In genomic region chr10:112650588-112651030, GRCh38 we compare ENCODE assay signal across 28 cellular contexts.
DNase-seq lines count a peak whose midpoint lies in the region; ATAC-seq and TF ChIP-seq lines count a peak whose summit lies in the region.
"Had no signal": no experiment of that assay in that cellular context is flagged by ENCODE, and none has a peak within 500 bp of the region (broad histone marks: within the 10 kb centered on the region; RNA-seq: fewer than 3 reads in every experiment).

No MANE protein-coding gene starts in this region.

- 64% methylated on average over 7 of the region's 7 CpGs for WGBS in mammary epithelial cell (ENCODE audit: low coverage, missing lambda C conversion rate)

- dilution Hi-C loops in mammary epithelial cell (cut with HindIII; ENCODE audit: low sequenced_read_pairs), result no loop called here

- no peaks in the 10 kb centered on the region for H3K36me3 ChIP-seq in mammary epithelial cell (ENCODE audit: insufficient read depth, low read length)
- H3K36me3 ChIP-seq in naive thymus-derived CD4-positive, alpha-beta T cell (ENCODE audit: control insufficient read depth in 2 of 3, insufficient read depth in 3 of 3, low read length in 3 of 3), result no peaks in the 10 kb centered on the region
- H3K36me3 ChIP-seq: ovary, tibial nerve had no signal

- H3K4me1 ChIP-seq in mammary epithelial cell (ENCODE audit: insufficient read depth, low read length), result peaks cover 11% of the 10 kb centered on the region
- H3K4me1 ChIP-seq in naive thymus-derived CD4-positive, alpha-beta T cell (ENCODE audit: control insufficient read depth in 2 of 2, insufficient read depth in 2 of 2, low read length in 2 of 2), result no peaks in the 10 kb centered on the region
- H3K4me1 ChIP-seq: tibial nerve had no signal

- no peaks in the 10 kb centered on the region for H3K27me3 Mint-ChIP-seq in naive thymus-derived CD4-positive, alpha-beta T cell
- H3K27me3 Mint-ChIP-seq: activated CD4-positive, alpha-beta T cell treated with anti-CD3 and anti-CD28 coated beads for 36 hours; B cell; stimulated activated naive CD8-positive, alpha-beta T cell treated with anti-CD3 and anti-CD28 coated beads, Interleukin-15, amount 100 ng/mL, for 72 hours had no signal

- no peaks in the 10 kb centered on the region for H3K9me3 Mint-ChIP-seq in naive thymus-derived CD4-positive, alpha-beta T cell
- H3K9me3 Mint-ChIP-seq: activated T-helper 1 cell treated with anti-CD3 and anti-CD28 coated beads, Interleukin-12 subunit alpha, Interleukin-12 subunit beta, Interleukin-2, Interleukin-4 antibody, amounts not matched to agents 30 ng/mL and 10 ng/mL and 1 ng/mL, durations not matched to agents 14 hours and 24 hours and 36 hours; natural killer cell; stimulated activated naive CD8-positive, alpha-beta T cell treated with anti-CD3 and anti-CD28 coated beads, Interleukin-15, amount 100 ng/mL, for 72 hours had no signal

- peak; percentile 20 for DNase-seq in COLO829 (ENCODE audit: low spot score)
- peak; percentile 21 for DNase-seq in LHCN-M2 (ENCODE audit: low read depth)
- peak; percentile 43 for DNase-seq in mammary epithelial cell
- peak; percentile 30 for DNase-seq in fibroblast of villous mesenchyme (ENCODE audit: low read depth)
- no peak for DNase-seq in ecto neural progenitor cell (ENCODE audit: low spot score)
- DNase-seq in naive thymus-derived CD4-positive, alpha-beta T cell, result no peak
- DNase-seq in NCI-H2029 (lab: John Stamatoyannopoulos, UW), result no peak
- DNase-seq in SIG-M5 (lab: John Stamatoyannopoulos, UW), result no peak
- DNase-seq: activated CD4-positive, alpha-beta T cell treated with anti-CD3 and anti-CD28 coated beads for 36 hours; activated naive CD4-positive, alpha-beta T cell treated with anti-CD3 and anti-CD28 coated beads, Interleukin-2, amount 50 U/mL, for 16 hours; anterior cingulate cortex; cerebellar nuclear complex; COR-L47; effector CD8-positive, alpha-beta T cell; H7; natural killer cell; NCI-H1694; NCI-H748 treated with DMSO at 0.1 percent for 48 hours; OCI-M1; ovary; right cardiac atrium; SHP77 treated with DMSO at 0.1 percent for 48 hours; stimulated activated naive CD8-positive, alpha-beta T cell treated with anti-CD3 and anti-CD28 coated beads, Interleukin-15, amount 100 ng/mL, for 72 hours; T-helper 1 cell had no signal

- H3K9me3 ChIP-seq in mammary epithelial cell (replicated peaks; ENCODE audit: insufficient read depth, low read length), result no peaks in the 10 kb centered on the region
- no peaks in the 10 kb centered on the region for H3K9me3 ChIP-seq in naive thymus-derived CD4-positive, alpha-beta T cell (ENCODE audit: control insufficient read depth in 2 of 3, low read length in 3 of 3)
- H3K9me3 ChIP-seq: ovary, tibial nerve had no signal

- H3K27ac Mint-ChIP-seq in naive thymus-derived CD4-positive, alpha-beta T cell, result no peak overlapping the region
- H3K27ac Mint-ChIP-seq: activated CD4-positive, alpha-beta T cell treated with anti-CD3 and anti-CD28 coated beads for 36 hours; activated T-helper 1 cell treated with anti-CD3 and anti-CD28 coated beads, Interleukin-12 subunit alpha, Interleukin-12 subunit beta, Interleukin-2, Interleukin-4 antibody, amounts not matched to agents 30 ng/mL and 10 ng/mL and 1 ng/mL, durations not matched to agents 14 hours and 24 hours and 36 hours; B cell; natural killer cell; stimulated activated naive CD8-positive, alpha-beta T cell treated with anti-CD3 and anti-CD28 coated beads, Interleukin-15, amount 100 ng/mL, for 72 hours had no signal

- no peaks in the 10 kb centered on the region for H3K27me3 ChIP-seq in mammary epithelial cell (ENCODE audit: insufficient read depth, low read length)
- H3K27me3 ChIP-seq in naive thymus-derived CD4-positive, alpha-beta T cell (ENCODE audit: control insufficient read depth in 2 of 2, insufficient read depth in 2 of 2, low read length in 2 of 2), result no peaks in the 10 kb centered on the region
- H3K27me3 ChIP-seq: ovary, tibial nerve had no signal

- H3K4me3 ChIP-seq in mammary epithelial cell (replicated peaks in 1 of 3; ENCODE audit: insufficient read depth in 1 of 3, low read depth in 2 of 3, low read length in 3 of 3) (no peak overlapping the region), fibroblast of villous mesenchyme (ENCODE audit: low read depth, low read length) (no peak overlapping the region)
- H3K4me3 ChIP-seq in naive thymus-derived CD4-positive, alpha-beta T cell (ENCODE audit: low read length), result no peak overlapping the region
- H3K4me3 ChIP-seq: ovary, tibial nerve had no signal

- POLR2A ChIA-PET in naive thymus-derived CD4-positive, alpha-beta T cell (lab: Charles Lee), result no interaction called here

- peaks cover 0 to 32% (median 18%) of the 10 kb centered on the region in 5 donors for H3K36me3 Mint-ChIP-seq in naive thymus-derived CD4-positive, alpha-beta T cell
- H3K36me3 Mint-ChIP-seq: natural killer cell had no signal

- no peak overlapping the region for H3K9ac ChIP-seq in mammary epithelial cell (ENCODE audit: insufficient read depth, low read length)

- no peaks in the 10 kb centered on the region for H4K20me1 ChIP-seq in mammary epithelial cell (ENCODE audit: insufficient read depth, low read length)

- ATAC-seq in naive thymus-derived CD4-positive, alpha-beta T cell, result no peak
- ATAC-seq: activated CD4-positive, alpha-beta T cell treated with anti-CD3 and anti-CD28 coated beads for 36 hours; left lobe of liver; natural killer cell; right cardiac atrium; stimulated activated naive CD8-positive, alpha-beta T cell treated with anti-CD3 and anti-CD28 coated beads, Interleukin-15, amount 100 ng/mL, for 72 hours had no signal

- TF ChIP-seq CTCF in mammary epithelial cell (conservative IDR thresholded peaks at IDR 0.05 in 1 of 2, IDR thresholded peaks at IDR 0.05 in 1 of 2; ENCODE audit: extremely low read depth in 1 of 2, insufficient read depth in 1 of 2, low read depth in 1 of 2, low read length in 2 of 2), result no peak
- TF ChIP-seq CTCF in fibroblast of villous mesenchyme (IDR thresholded peaks at IDR 0.05; ENCODE audit: insufficient read depth, low read depth, low read length), result no peak

- intact Hi-C loops in mammary epithelial cell (cut with micrococcal nuclease), result no loop called here
- intact Hi-C loops in naive thymus-derived CD4-positive, alpha-beta T cell (cut with micrococcal nuclease), result no loop called here

- H3K79me2 ChIP-seq in mammary epithelial cell (ENCODE audit: insufficient read depth, low read length), result no peaks in the 10 kb centered on the region

- CTCF ChIA-PET in mammary epithelial cell (lab: Charles Lee; ENCODE audit: low non-redundant PET), result no interaction called here
- CTCF ChIA-PET in naive thymus-derived CD4-positive, alpha-beta T cell (lab: Charles Lee), result no interaction called here

- in situ Hi-C loops in mammary epithelial cell (cut with MboI; ENCODE audit: low sequenced_read_pairs in 2 of 2), result no loop called here

- H2AFZ ChIP-seq in mammary epithelial cell (ENCODE audit: low read depth, low read length), result no peak overlapping the region

- no peak overlapping the region for H3K4me3 Mint-ChIP-seq in naive thymus-derived CD4-positive, alpha-beta T cell
- H3K4me3 Mint-ChIP-seq: activated CD4-positive, alpha-beta T cell treated with anti-CD3 and anti-CD28 coated beads for 36 hours; activated T-helper 1 cell treated with anti-CD3 and anti-CD28 coated beads, Interleukin-12 subunit alpha, Interleukin-12 subunit beta, Interleukin-2, Interleukin-4 antibody, amounts not matched to agents 30 ng/mL and 10 ng/mL and 1 ng/mL, durations not matched to agents 14 hours and 24 hours and 36 hours; B cell; natural killer cell; stimulated activated naive CD8-positive, alpha-beta T cell treated with anti-CD3 and anti-CD28 coated beads, Interleukin-15, amount 100 ng/mL, for 72 hours had no signal

- no TSS peak for BruUV-seq in mammary epithelial cell (replicated peaks; lab: Mats Ljungman, UMichigan)

- H3K4me2 ChIP-seq in mammary epithelial cell (ENCODE audit: insufficient read depth, low read depth, low read length), result peak overlapping the region; percentile 4

- no peak overlapping the region for H3K27ac ChIP-seq in mammary epithelial cell (ENCODE audit: insufficient read depth, low read depth, low read length)
- H3K27ac ChIP-seq in naive thymus-derived CD4-positive, alpha-beta T cell (ENCODE audit: low read depth, low read length), result no peak overlapping the region
- H3K27ac ChIP-seq: ovary, tibial nerve had no signal

- H3K4me1 Mint-ChIP-seq in naive thymus-derived CD4-positive, alpha-beta T cell, result peaks cover 0 to 1% (median 0%) of the 10 kb centered on the region in 7 donors
- H3K4me1 Mint-ChIP-seq: activated CD4-positive, alpha-beta T cell treated with anti-CD3 and anti-CD28 coated beads for 36 hours; B cell; natural killer cell; stimulated activated naive CD8-positive, alpha-beta T cell treated with anti-CD3 and anti-CD28 coated beads, Interleukin-15, amount 100 ng/mL, for 72 hours had no signal

Comparison
In these comparisons a context has a peak if more than half of its experiments do, and no peak if none do; other contexts are left out.
1. DNase-seq: peak in COLO829 (single experiment), LHCN-M2 (single experiment), mammary epithelial cell (single experiment) and fibroblast of villous mesenchyme (single experiment); none in ecto neural progenitor cell (single experiment), naive thymus-derived CD4-positive, alpha-beta T cell (0 of 9), NCI-H2029 (single experiment) and SIG-M5 (single experiment).